Comparison of ENCODE assay signal across 25 cellular contexts in the genomic region with DNA sequence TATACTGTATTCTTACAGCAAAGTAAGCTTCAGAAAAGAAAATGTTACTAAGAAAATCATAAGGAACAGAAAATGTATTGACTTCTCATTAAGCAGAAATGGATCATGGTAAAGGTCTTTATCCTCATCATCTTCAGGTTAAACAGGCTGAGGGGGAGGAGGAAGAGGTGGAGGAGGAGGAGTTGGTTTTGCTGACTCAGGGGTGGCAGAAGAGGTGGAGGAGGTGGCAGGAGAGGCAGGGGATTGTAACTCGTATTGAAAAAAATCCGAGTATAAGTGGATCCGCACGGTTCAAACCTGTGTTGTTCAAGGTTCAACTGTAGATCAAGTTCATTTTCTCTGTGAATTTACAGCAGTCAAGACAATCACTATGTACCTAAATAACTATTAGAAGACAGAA. TPM values are rescaled to one million over a fixed set of nuclear protein-coding genes. Genes with fewer than 3 reads are reported as not detected.
"Had no signal": no experiment of that assay in that cellular context is flagged by ENCODE, and none has a peak within 500 bp of the region (broad histone marks: within the 10 kb centered on the region; RNA-seq: fewer than 3 reads in every experiment).

No MANE protein-coding gene starts in this region.

- H3K27ac ChIP-seq: brain microvascular endothelial cell, cardiac muscle cell, SJSA1 had no signal

- H3K36me3 ChIP-seq: brain microvascular endothelial cell, cardiac muscle cell, SJSA1 had no signal

- H3K4me1 ChIP-seq: SJSA1 had no signal

- H3K27me3 ChIP-seq: brain microvascular endothelial cell, cardiac muscle cell, SJSA1 had no signal

- ATAC-seq: PC-3, SK-N-SH treated with all-trans-retinoic acid at 6 μM for 48 hours had no signal

- H3K4me3 ChIP-seq: cardiac muscle cell, SJSA1 had no signal

- H3K36me3 Mint-ChIP-seq: activated naive CD4-positive, alpha-beta T cell treated with anti-CD3 and anti-CD28 coated beads, Interleukin-2, amount 50 U/mL, for 24 hours had no signal

- FAIRE-seq: RCC 7860 had no signal

- H3K9me3 ChIP-seq: SJSA1 had no signal

- H3K27ac Mint-ChIP-seq: activated B cell treated with CpG ODN at 0.5 μM for 24 hours; activated CD4-positive, alpha-beta memory T cell treated with anti-CD3 and anti-CD28 coated beads, Interleukin-2, amount 10 ng/mL, durations not matched to agents 7 days and 5 days; activated naive CD4-positive, alpha-beta T cell treated with anti-CD3 and anti-CD28 coated beads, Interleukin-2, amount 50 U/mL, for 24 hours had no signal

- DNase-seq: activated B cell treated with CpG ODN at 0.5 μM for 24 hours; activated CD4-positive, alpha-beta memory T cell treated with anti-CD3 and anti-CD28 coated beads, Interleukin-2, amount 10 ng/mL, durations not matched to agents 7 days and 5 days; activated CD4-positive, alpha-beta T cell treated with anti-CD3 and anti-CD28 coated beads for 1 hour; activated CD4-positive, alpha-beta T cell treated with anti-CD3 and anti-CD28 coated beads, Interleukin-2, amount 50 U/mL, for 1 hour; activated CD8-positive, alpha-beta memory T cell treated with anti-CD3 and anti-CD28 coated beads, Interleukin-2, amount 50 U/mL, for 4 hours; activated T-cell treated with anti-CD3 and anti-CD28 coated beads, Interleukin-2, amount 50 U/mL, for 1 hour; amygdala; brain microvascular endothelial cell; Karpas-422; NCI-H1048; NCI-H1417; NCI-H2029; NCI-H2107; NCI-H2171 treated with DMSO at 0.1 percent for 48 hours; NCI-H226; NCI-H526 treated with DMSO at 0.1 percent for 48 hours; PC-3; SHP77; SW 1271; T-helper 9 cell had no signal

- H3K4me3 Mint-ChIP-seq: activated B cell treated with CpG ODN at 0.5 μM for 24 hours; activated CD4-positive, alpha-beta memory T cell treated with anti-CD3 and anti-CD28 coated beads, Interleukin-2, amount 10 ng/mL, durations not matched to agents 7 days and 5 days; activated naive CD4-positive, alpha-beta T cell treated with anti-CD3 and anti-CD28 coated beads, Interleukin-2, amount 50 U/mL, for 24 hours had no signal

- H3K9me3 Mint-ChIP-seq: activated B cell treated with CpG ODN at 0.5 μM for 24 hours; activated CD4-positive, alpha-beta memory T cell treated with anti-CD3 and anti-CD28 coated beads, Interleukin-2, amount 10 ng/mL, durations not matched to agents 7 days and 5 days; activated naive CD4-positive, alpha-beta T cell treated with anti-CD3 and anti-CD28 coated beads, Interleukin-2, amount 50 U/mL, for 24 hours had no signal

- H3K4me1 Mint-ChIP-seq: activated B cell treated with CpG ODN at 0.5 μM for 24 hours; activated CD4-positive, alpha-beta memory T cell treated with anti-CD3 and anti-CD28 coated beads, Interleukin-2, amount 10 ng/mL, durations not matched to agents 7 days and 5 days; activated naive CD4-positive, alpha-beta T cell treated with anti-CD3 and anti-CD28 coated beads, Interleukin-2, amount 50 U/mL, for 24 hours had no signal

RNA-seq across cellular contexts. Expression of gene GLB1L3, which starts 13.0 kb away (rescaled TPM):
- total RNA-seq: activated B cell treated with CpG ODN at 0.5 μM for 24 hours, cardiac muscle cell, PC-3, SJSA1 had no signal
- polyA plus RNA-seq: cardiac muscle cell had no signal

RNA-seq across cellular contexts. Expression of gene GLB1L2, which starts 42.6 kb away (rescaled TPM):
- total RNA-seq: SJSA1 had no signal
